Comparison of ENCODE assay signal across 17 cellular contexts in genomic region chr2:108423502-108424251, GRCh38. TPM values are rescaled to one million over a fixed set of nuclear protein-coding genes. Genes with fewer than 3 reads are reported as not detected.
"Had no signal": no experiment of that assay in that cellular context is flagged by ENCODE, and none has a peak within 500 bp of the region (broad histone marks: within the 10 kb centered on the region; RNA-seq: fewer than 3 reads in every experiment).

No MANE protein-coding gene starts in this region.

- ATAC-seq: activated T-cell treated with anti-CD3 and anti-CD28 coated beads, Interleukin-2, amount 50 U/mL, for 4 hours; left cardiac atrium; stimulated activated naive CD8-positive, alpha-beta T cell treated with anti-CD3 and anti-CD28 coated beads, Interleukin-15, Interleukin-2, amounts not matched to agents 100 U/mL and 50 U/mL, for 24 hours had no signal

- DNase-seq: activated CD4-positive, alpha-beta T cell treated with anti-CD3 and anti-CD28 coated beads, Interleukin-2, amount 10 ng/mL, durations not matched to agents 7 days and 5 days; activated CD8-positive, alpha-beta memory T cell treated with anti-CD3 and anti-CD28 coated beads, Interleukin-2, amount 50 U/mL, for 4 hours; activated naive CD4-positive, alpha-beta T cell treated with anti-CD3 and anti-CD28 coated beads for 36 hours; activated T-cell treated with anti-CD3 and anti-CD28 coated beads, Interleukin-2, amount 50 U/mL, for 4 hours; anterior cingulate cortex; dorsolateral prefrontal cortex; left cardiac atrium; stimulated activated naive CD8-positive, alpha-beta T cell treated with anti-CD3 and anti-CD28 coated beads, Interleukin-15, Interleukin-2, amounts not matched to agents 100 U/mL and 50 U/mL, for 24 hours; substantia nigra; T1000; transverse colon had no signal

- H3K4me3 ChIP-seq: dorsolateral prefrontal cortex, lung, prostate gland, right atrium auricular region, transverse colon, vagina had no signal

- H3K4me1 ChIP-seq: prostate gland, right atrium auricular region, transverse colon, vagina had no signal

- H3K9me3 ChIP-seq: prostate gland, right atrium auricular region, transverse colon, vagina had no signal

- H3K4me3 Mint-ChIP-seq: activated CD4-positive, alpha-beta T cell treated with anti-CD3 and anti-CD28 coated beads, Interleukin-2, amount 10 ng/mL, durations not matched to agents 7 days and 5 days; activated naive CD4-positive, alpha-beta T cell treated with anti-CD3 and anti-CD28 coated beads for 36 hours; activated T-cell treated with anti-CD3 and anti-CD28 coated beads, Interleukin-2, amount 50 U/mL, for 4 hours; brain; neural crest cell had no signal

- H3K27me3 ChIP-seq: dorsolateral prefrontal cortex, right atrium auricular region, transverse colon, vagina had no signal

- H3K27me3 Mint-ChIP-seq: activated CD4-positive, alpha-beta T cell treated with anti-CD3 and anti-CD28 coated beads, Interleukin-2, amount 10 ng/mL, durations not matched to agents 7 days and 5 days; brain had no signal

- H3K36me3 ChIP-seq: prostate gland, right atrium auricular region, transverse colon, vagina had no signal

- H3K27ac ChIP-seq: dorsolateral prefrontal cortex, prostate gland, right atrium auricular region, transverse colon, vagina had no signal

- H3K4me1 Mint-ChIP-seq: activated CD4-positive, alpha-beta T cell treated with anti-CD3 and anti-CD28 coated beads, Interleukin-2, amount 10 ng/mL, durations not matched to agents 7 days and 5 days; brain; neural crest cell had no signal

- H3K27ac Mint-ChIP-seq: activated CD4-positive, alpha-beta T cell treated with anti-CD3 and anti-CD28 coated beads, Interleukin-2, amount 10 ng/mL, durations not matched to agents 7 days and 5 days; activated naive CD4-positive, alpha-beta T cell treated with anti-CD3 and anti-CD28 coated beads for 36 hours; brain had no signal

- H3K9me3 Mint-ChIP-seq: activated CD4-positive, alpha-beta T cell treated with anti-CD3 and anti-CD28 coated beads, Interleukin-2, amount 10 ng/mL, durations not matched to agents 7 days and 5 days; activated naive CD4-positive, alpha-beta T cell treated with anti-CD3 and anti-CD28 coated beads for 36 hours; activated T-cell treated with anti-CD3 and anti-CD28 coated beads, Interleukin-2, amount 50 U/mL, for 4 hours; neural crest cell had no signal

- H3K36me3 Mint-ChIP-seq: brain had no signal

RNA-seq across cellular contexts. Expression of gene SULT1C4, which starts 45.9 kb away (rescaled TPM):
- total RNA-seq: activated CD4-positive, alpha-beta T cell treated with anti-CD3 and anti-CD28 coated beads, Interleukin-2, amount 10 ng/mL, durations not matched to agents 7 days and 5 days; activated naive CD4-positive, alpha-beta T cell treated with anti-CD3 and anti-CD28 coated beads for 36 hours; activated T-cell treated with anti-CD3 and anti-CD28 coated beads, Interleukin-2, amount 50 U/mL, for 4 hours had no signal
